ENCODE assay signal across 22 cellular contexts in genomic region chr4:6298852-6299251, GRCh38. TPM values are rescaled to one million over a fixed set of nuclear protein-coding genes. Genes with fewer than 3 reads are reported as not detected.
DNase-seq lines count a peak whose midpoint lies in the region; ATAC-seq and TF ChIP-seq lines count a peak whose summit lies in the region.
"Had no signal": no experiment of that assay in that cellular context is flagged by ENCODE, and none has a peak within 500 bp of the region (broad histone marks: within the 10 kb centered on the region; RNA-seq: fewer than 3 reads in every experiment).

No MANE protein-coding gene starts in this region.

- peak; percentile 22 for DNase-seq in Ammon's horn (ENCODE audit: low spot score)
- no peak for DNase-seq in IMR-90
- DNase-seq in esophagus squamous epithelium (lab: John Stamatoyannopoulos, UW), result no peak
- DNase-seq in sigmoid colon, result peak; percentile 57
- no peak for DNase-seq in activated CD4-positive, alpha-beta memory T cell treated with anti-CD3 and anti-CD28 coated beads, Interleukin-2, amount 10 ng/mL, durations not matched to agents 7 days and 5 days
- DNase-seq in SJCRH30, result no peak
- DNase-seq: BE2C; Caco-2; CD4-positive, CD25-positive, alpha-beta regulatory T cell; CD8-positive, alpha-beta T cell; DMS 273 treated with DMSO at 0.1 percent for 48 hours; DMS79; EL; GDM1; GOT3; HFFc6 had no signal

- H2BK120ac ChIP-seq in IMR-90 (ENCODE audit: low read depth, low read length), result no peak overlapping the region

- H3K4me2 ChIP-seq in IMR-90 (ENCODE audit: low read depth, low read length), result no peak overlapping the region

- BruUV-seq in IMR-90 (replicated peaks; lab: Mats Ljungman, UMichigan), result no TSS peak

- H2AFZ ChIP-seq in IMR-90 (replicated peaks; ENCODE audit: low read length, poor library complexity), result peak overlapping the region; percentile 43

- no peak for TF ChIP-seq CTCF in IMR-90 (conservative IDR thresholded peaks at IDR 0.05; ENCODE audit: low read depth, low read length)
- TF ChIP-seq CTCF in esophagus squamous epithelium (IDR thresholded peaks at IDR 0.05), result no peak
- TF ChIP-seq CTCF in sigmoid colon (IDR thresholded peaks at IDR 0.05), result no peak

- H3K27me3 Mint-ChIP-seq in activated CD4-positive, alpha-beta memory T cell treated with anti-CD3 and anti-CD28 coated beads, Interleukin-2, amount 10 ng/mL, durations not matched to agents 7 days and 5 days, result no peaks in the 10 kb centered on the region
- H3K27me3 Mint-ChIP-seq: CD4-positive, CD25-positive, alpha-beta regulatory T cell had no signal

- no peak overlapping the region for H3K4me3 Mint-ChIP-seq in activated CD4-positive, alpha-beta memory T cell treated with anti-CD3 and anti-CD28 coated beads, Interleukin-2, amount 10 ng/mL, durations not matched to agents 7 days and 5 days
- H3K4me3 Mint-ChIP-seq: CD4-positive, CD25-positive, alpha-beta regulatory T cell; CD8-positive, alpha-beta T cell; HFFc6 had no signal

- POLR2A ChIA-PET in IMR-90 (lab: Charles Lee; ENCODE audit: unreplicated experiment), result no interaction called here
- POLR2A ChIA-PET in activated CD4-positive, alpha-beta memory T cell treated with anti-CD3 and anti-CD28 coated beads, Interleukin-2, amount 10 ng/mL, durations not matched to agents 7 days and 5 days (lab: Charles Lee), result no interaction called here

- H3K9me3 ChIP-seq in IMR-90 (ENCODE audit: control insufficient read depth, insufficient read depth, low read length) (no peaks in the 10 kb centered on the region), esophagus squamous epithelium (no peaks in the 10 kb centered on the region), sigmoid colon (no peaks in the 10 kb centered on the region), SJCRH30 (replicated peaks) (no peaks in the 10 kb centered on the region)
- H3K9me3 ChIP-seq: BE2C, Caco-2, HAP-1 had no signal

- H3K36me3 Mint-ChIP-seq in activated CD4-positive, alpha-beta memory T cell treated with anti-CD3 and anti-CD28 coated beads, Interleukin-2, amount 10 ng/mL, durations not matched to agents 7 days and 5 days (ENCODE audit: low read depth), result no peaks in the 10 kb centered on the region

- H3K14ac ChIP-seq in IMR-90 (replicated peaks; ENCODE audit: low read depth, low read length), result no peak overlapping the region

- H3K36me3 ChIP-seq in IMR-90 (ENCODE audit: control insufficient read depth, insufficient read depth, low read length), result peaks cover 65% of the 10 kb centered on the region
- peaks cover 0 to 64% (median 4%) of the 10 kb centered on the region in 3 donors for H3K36me3 ChIP-seq in esophagus squamous epithelium
- peaks cover 28 to 87% (median 53%) of the 10 kb centered on the region in 4 donors for H3K36me3 ChIP-seq in sigmoid colon
- H3K36me3 ChIP-seq in SJCRH30, result peaks cover 4% of the 10 kb centered on the region
- H3K36me3 ChIP-seq: HAP-1 had no signal

- H3K9me1 ChIP-seq in IMR-90 (ENCODE audit: insufficient read depth, low read length), result peaks cover 18% of the 10 kb centered on the region

- WGBS in IMR-90 (ENCODE audit: extremely low coverage in 2 of 2, insufficient read length in 1 of 2), 2 experiments, result 63% methylated on average over 2 of the region's 6 CpGs; no CpG with 5 or more reads in 1 of the 2 experiments
- WGBS in esophagus squamous epithelium, 2 donors, result 100% methylated on average over 1 of the region's 6 CpGs; no CpG with 5 or more reads in 1 of the 2 donors
- 92 to 98% methylated on average over 6 of the region's 6 CpGs for WGBS in sigmoid colon, 2 donors

- H3K56ac ChIP-seq in IMR-90 (ENCODE audit: extremely low read depth, insufficient read depth, low read length), result no peak overlapping the region

- H3K23ac ChIP-seq in IMR-90 (ENCODE audit: low read depth, low read length), result no peak overlapping the region

- CTCF ChIA-PET in IMR-90 (lab: Yijun Ruan, JAX), result interaction anchor here (1.2 kb wide), 1 partner anchor 35 kb away, joined by 4 read pairs; no protein-coding TSS in a partner anchor
- CTCF ChIA-PET in activated CD4-positive, alpha-beta memory T cell treated with anti-CD3 and anti-CD28 coated beads, Interleukin-2, amount 10 ng/mL, durations not matched to agents 7 days and 5 days (lab: Charles Lee), result interaction anchor here (1.4 to 1.6 kb wide), 2 partner anchors 29 to 49 kb away, joined by 3 read pairs; no protein-coding TSS in a partner anchor

- no peak overlapping the region for H3K27ac ChIP-seq in IMR-90 (ENCODE audit: insufficient read depth, low read length)
- peak overlapping the region in 3 of 4 donors; percentile 20 to 42 (median 25) for H3K27ac ChIP-seq in esophagus squamous epithelium
- no peak overlapping the region for H3K27ac ChIP-seq in sigmoid colon
- H3K27ac ChIP-seq in SJCRH30, result no peak overlapping the region
- H3K27ac ChIP-seq: 22Rv1, C4-2B had no signal

- peaks cover 9% of the 10 kb centered on the region for H4K20me1 ChIP-seq in IMR-90 (ENCODE audit: insufficient read depth, low read length)

- no peaks in the 10 kb centered on the region for H3K9me3 Mint-ChIP-seq in activated CD4-positive, alpha-beta memory T cell treated with anti-CD3 and anti-CD28 coated beads, Interleukin-2, amount 10 ng/mL, durations not matched to agents 7 days and 5 days
- H3K9me3 Mint-ChIP-seq: CD8-positive, alpha-beta T cell; HFFc6 had no signal

- H3K9ac ChIP-seq in IMR-90 (ENCODE audit: low read depth, low read length), result no peak overlapping the region

- dilution Hi-C loops in IMR-90 (cut with HindIII; ENCODE audit: low sequenced_read_pairs, unreplicated experiment), result no loop called here

- no peak overlapping the region for H2BK15ac ChIP-seq in IMR-90 (ENCODE audit: low read depth, low read length)

- TF ChIP-seq POLR2A in IMR-90 (IDR thresholded peaks at IDR 0.05; ENCODE audit: low read depth, low read length) (no peak), esophagus squamous epithelium (IDR thresholded peaks at IDR 0.05) (no peak), sigmoid colon (IDR thresholded peaks at IDR 0.05) (no peak)

- H4K91ac ChIP-seq in IMR-90 (ENCODE audit: insufficient read depth, low read depth, low read length), result no peak overlapping the region

- no peak overlapping the region for H2BK20ac ChIP-seq in IMR-90 (ENCODE audit: low read depth, low read length)

- H3K18ac ChIP-seq in IMR-90 (ENCODE audit: low read depth, low read length), result no peak overlapping the region

- no peak for ATAC-seq in IMR-90 (ENCODE audit: low read depth)
- no peak for ATAC-seq in GM21381 (IDR thresholded peaks at IDR 0.05; ENCODE audit: unreplicated experiment)
- no peak for ATAC-seq in GM19463 (IDR thresholded peaks at IDR 0.05; ENCODE audit: unreplicated experiment)
- ATAC-seq: CD8-positive, alpha-beta T cell; GM12878 had no signal

- no peak overlapping the region for H2BK5ac ChIP-seq in IMR-90 (ENCODE audit: low read depth, low read length, poor library complexity, severe bottlenecking)

- H3K4me1 ChIP-seq in IMR-90 (ENCODE audit: control insufficient read depth, insufficient read depth, low read length) (peaks cover 2% of the 10 kb centered on the region; the same call in 1 of the 2 replicates), esophagus squamous epithelium (peaks cover 0 to 9% (median 0%) of the 10 kb centered on the region in 3 donors), sigmoid colon (peaks cover 0 to 5% (median 0%) of the 10 kb centered on the region in 4 donors), SJCRH30 (no peaks in the 10 kb centered on the region)
- H3K4me1 ChIP-seq: BE2C, Caco-2, HAP-1 had no signal

- H4K5ac ChIP-seq in IMR-90 (ENCODE audit: low read depth, low read length), result no peak overlapping the region

- H3K4ac ChIP-seq in IMR-90 (ENCODE audit: low read depth, low read length), result no peak overlapping the region

- no peak overlapping the region for H4K8ac ChIP-seq in IMR-90 (ENCODE audit: low read depth in 2 of 2, low read length in 2 of 2)

- no peaks in the 10 kb centered on the region for H3K79me1 ChIP-seq in IMR-90 (ENCODE audit: low read depth in 1 of 2, low read length in 2 of 2)

- H3K4me3 ChIP-seq in IMR-90 (ENCODE audit: insufficient read depth, low read depth, low read length) (no peak overlapping the region), esophagus squamous epithelium (no peak overlapping the region), sigmoid colon (no peak overlapping the region), SJCRH30 (no peak overlapping the region)
- H3K4me3 ChIP-seq: GM12878, HAP-1 had no signal

- no peak overlapping the region for H2AK9ac ChIP-seq in IMR-90 (replicated peaks; ENCODE audit: low read depth, low read length, poor library complexity)

- in situ Hi-C loops in IMR-90 (cut with MboI; ENCODE audit: low sequenced_read_pairs), result no loop called here

- no peak for TF ChIP-seq EP300 in sigmoid colon (IDR thresholded peaks at IDR 0.05)

- no peak overlapping the region for H3K27ac Mint-ChIP-seq in activated CD4-positive, alpha-beta memory T cell treated with anti-CD3 and anti-CD28 coated beads, Interleukin-2, amount 10 ng/mL, durations not matched to agents 7 days and 5 days
- H3K27ac Mint-ChIP-seq: CD4-positive, CD25-positive, alpha-beta regulatory T cell; CD8-positive, alpha-beta T cell; HFFc6 had no signal

- no peak overlapping the region for H2AK5ac ChIP-seq in IMR-90 (ENCODE audit: low read depth, low read length)

- intact Hi-C loops in IMR-90 (cut with micrococcal nuclease) (no loop called here), esophagus squamous epithelium (cut with DNase I) (no loop called here), sigmoid colon (cut with DNase I) (no loop called here)

- H3K27me3 ChIP-seq in IMR-90 (ENCODE audit: control insufficient read depth, insufficient read depth, low read length), result no peaks in the 10 kb centered on the region
- H3K27me3 ChIP-seq in esophagus squamous epithelium, result no peaks in the 10 kb centered on the region
- H3K27me3 ChIP-seq in sigmoid colon, result no peaks in the 10 kb centered on the region
- no peaks in the 10 kb centered on the region for H3K27me3 ChIP-seq in SJCRH30
- H3K27me3 ChIP-seq: BE2C had no signal

- TF ChIP-seq RAD21 in IMR-90 (IDR thresholded peaks at IDR 0.05; ENCODE audit: low read length), result no peak

- H3K4me1 Mint-ChIP-seq in activated CD4-positive, alpha-beta memory T cell treated with anti-CD3 and anti-CD28 coated beads, Interleukin-2, amount 10 ng/mL, durations not matched to agents 7 days and 5 days, result no peaks in the 10 kb centered on the region
- H3K4me1 Mint-ChIP-seq: CD4-positive, CD25-positive, alpha-beta regulatory T cell had no signal

TF ChIP-seq in IMR-90, 13 proteins besides CTCF, POLR2A, EP300 and RAD21 (continues in another document):
- TF ChIP-seq RFX5 (IDR thresholded peaks at IDR 0.05; ENCODE audit: low read depth, low read length) (no peak), BHLHE40 (IDR thresholded peaks at IDR 0.05; ENCODE audit: low read depth, low read length) (no peak)

RNA-seq across cellular contexts. Expression of gene WFS1, which starts 29.2 kb away (rescaled TPM):
- total RNA-seq in IMR-90 (2012; rRNA removed) (9.7 TPM in 2 replicates), esophagus squamous epithelium (10 to 100 TPM in 2 of 4 donors, 1 to 10 TPM in 2; 6.5 to 20.4 (median 9.6) TPM), sigmoid colon (10 to 100 TPM; 34.6 to 69.0 (median 47.2) TPM)
- polyA plus RNA-seq in IMR-90 (2012; rRNA removed) (42.4 and 47.7 TPM in 2 replicates), sigmoid colon (10 to 100 TPM in 1 of 3 donors, 1 to 10 TPM in 2; 1.4 to 10.1 (median 3.6) TPM)
- 22.0 and 71.4 TPM in 2 replicates for polyA plus RNA-seq in IMR-90 (2012; cell fraction: cytosol; rRNA removed)
- 50.6 and 96.4 TPM in 2 replicates for polyA plus RNA-seq in IMR-90 (2012; cell fraction: nucleus; rRNA removed; ENCODE audit: low replicate concordance)
- total RNA-seq in activated CD4-positive, alpha-beta memory T cell treated with anti-CD3 and anti-CD28 coated beads, Interleukin-2, amount 10 ng/mL, durations not matched to agents 7 days and 5 days, result 1 to 10 TPM; 2.4 to 3.5 TPM
- 14.6 and 15.6 TPM in 2 replicates for total RNA-seq in SJCRH30 (2014; rRNA removed; shearing (Covaris generic))

Comparison
In these comparisons a context has a peak if more than half of its experiments do, and no peak if none do; other contexts are left out.
1. DNase-seq: peak in Ammon's horn (single experiment) and sigmoid colon (single experiment); none in IMR-90 (single experiment), esophagus squamous epithelium (single experiment), activated CD4-positive, alpha-beta memory T cell treated with anti-CD3 and anti-CD28 coated beads, Interleukin-2, amount 10 ng/mL, durations not matched to agents 7 days and 5 days (single experiment) and SJCRH30 (0 of 2).
2. H3K27ac ChIP-seq: peak in esophagus squamous epithelium (3 of 4); none in IMR-90 (single experiment), sigmoid colon (0 of 4) and SJCRH30 (single experiment).